1 cellular context compared by ENCODE assay signal in the genomic region with DNA sequence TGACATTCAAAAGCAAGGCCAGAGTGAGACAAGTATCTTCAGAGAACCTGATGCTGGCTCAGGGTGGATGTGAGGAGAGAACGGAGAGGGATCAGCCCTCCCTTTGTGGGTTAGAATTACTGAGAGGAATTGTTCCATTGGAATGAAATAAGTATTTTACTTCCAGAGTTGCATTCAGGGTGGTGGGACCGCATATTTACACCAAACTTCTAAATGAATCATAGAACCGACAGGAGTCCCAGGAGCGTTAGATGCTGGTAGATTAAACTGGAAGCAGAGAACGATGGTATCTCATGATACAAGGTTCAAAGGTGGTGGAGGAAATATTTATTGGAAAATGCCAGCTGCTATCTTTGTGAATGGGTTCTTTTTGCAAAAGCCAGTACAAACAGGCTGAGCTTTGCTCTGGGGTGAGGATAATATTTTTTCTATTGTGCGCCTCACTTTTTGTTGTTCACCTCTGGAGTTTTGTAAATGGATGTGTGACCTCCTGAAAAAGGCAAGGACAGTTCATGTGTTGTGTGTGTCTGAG.
TF ChIP-seq lines count a peak whose summit lies in the region.

No MANE protein-coding gene starts in this region.

TF ChIP-seq in WTC11, 78 proteins besides CTCF, POLR2A, EP300 and RAD21 (continued from another document):
- TF ChIP-seq ZNF121 (CRISPR knock-in tag; IDR thresholded peaks at IDR 0.05) (no peak), ZNF423 (CRISPR knock-in tag; IDR thresholded peaks at IDR 0.05) (no peak), GRHL2 (CRISPR knock-in tag; IDR thresholded peaks at IDR 0.05; ENCODE audit: insufficient replicate concordance, severe bottlenecking) (no peak), CREM (CRISPR knock-in tag; IDR thresholded peaks at IDR 0.05) (no peak), ZNF416 (CRISPR knock-in tag; IDR thresholded peaks at IDR 0.05) (no peak)
